1 cellular context compared by ENCODE assay signal in genomic region chr19:17025361-17025760, GRCh38.
TF ChIP-seq lines count a peak whose summit lies in the region.

No MANE protein-coding gene starts in this region.

TF ChIP-seq in H1, 55 proteins besides CTCF, POLR2A, EP300 and RAD21:
- no peak for TF ChIP-seq SIRT6 (IDR thresholded peaks at IDR 0.05; ENCODE audit: low read length)
- no peak for TF ChIP-seq SAP30 (IDR thresholded peaks at IDR 0.05; ENCODE audit: insufficient read depth, insufficient replicate concordance, low read length)
- TF ChIP-seq E2F6 (IDR thresholded peaks at IDR 0.05): no peak
